14 cellular contexts compared by ENCODE assay signal in the genomic region with DNA sequence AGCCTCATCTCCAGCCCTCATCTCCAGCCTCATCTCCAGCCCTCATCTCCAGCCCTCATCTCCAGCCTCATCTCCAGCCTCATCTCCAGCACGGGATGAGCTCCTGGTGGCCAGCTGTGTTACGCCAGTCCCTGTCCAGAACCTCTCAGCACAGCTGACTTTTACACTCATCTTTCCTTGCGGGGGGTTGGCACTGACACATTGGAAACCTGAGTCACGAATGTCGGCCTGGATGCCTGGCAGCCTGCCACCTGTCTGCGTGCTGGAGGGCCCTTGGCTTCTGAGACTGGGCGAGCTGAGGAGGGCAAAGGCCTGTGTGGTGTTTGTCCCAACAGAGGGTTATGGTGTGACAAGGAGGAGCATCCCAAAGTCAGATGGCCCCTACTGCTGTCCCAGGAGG.
A peak's percentile ranks its signal among the peaks of the same experiment; 100 is the strongest.
DNase-seq lines count a peak whose midpoint lies in the region; ATAC-seq, FAIRE-seq and TF ChIP-seq lines count a peak whose summit lies in the region.
"Had no signal": no experiment of that assay in that cellular context is flagged by ENCODE, and none has a peak within 500 bp of the region (broad histone marks: within the 10 kb centered on the region; RNA-seq: fewer than 3 reads in every experiment).

No MANE protein-coding gene starts in this region.

- no peak overlapping the region for H3K27ac ChIP-seq in RWPE2 (ENCODE audit: poor library complexity, severe bottlenecking)
- no peak overlapping the region for H3K27ac ChIP-seq in kidney (ENCODE audit: low read depth in 2 of 2, low read length in 2 of 2)
- H3K27ac ChIP-seq: vagina had no signal

- H3K9me3 ChIP-seq in RWPE2 (ENCODE audit: severe bottlenecking) = no peaks in the 10 kb centered on the region
- H3K9me3 ChIP-seq in kidney (ENCODE audit: control insufficient read depth in 1 of 2, low read length in 2 of 2) = no peaks in the 10 kb centered on the region
- H3K9me3 ChIP-seq: vagina had no signal

- peak; percentile 86 for ATAC-seq in RWPE2 (ENCODE audit: low read depth)
- ATAC-seq: activated CD8-positive, alpha-beta memory T cell treated with anti-CD3 and anti-CD28 coated beads, Interleukin-2, amount 10 ng/mL, durations not matched to agents 7 days and 5 days; sciatic nerve; T-helper 17 cell had no signal

- H3K4me1 ChIP-seq in RWPE2 (ENCODE audit: insufficient read depth, poor library complexity, severe bottlenecking) (no peaks in the 10 kb centered on the region), kidney (ENCODE audit: control insufficient read depth in 1 of 2, insufficient read depth in 1 of 2, low read depth in 1 of 2, low read length in 2 of 2) (peaks cover 0 to 11% of the 10 kb centered on the region in 2 donors)

- peaks cover 20% of the 10 kb centered on the region for H3K4me1 Mint-ChIP-seq in HFFc6 (ENCODE audit: low read depth)
- H3K4me1 Mint-ChIP-seq: activated CD8-positive, alpha-beta memory T cell treated with anti-CD3 and anti-CD28 coated beads, Interleukin-2, amount 10 ng/mL, durations not matched to agents 7 days and 5 days had no signal

- H3K27ac Mint-ChIP-seq in HFFc6 = peak overlapping the region; percentile 29; the same call in 1 of the 2 replicates
- H3K27ac Mint-ChIP-seq: activated CD8-positive, alpha-beta memory T cell treated with anti-CD3 and anti-CD28 coated beads, Interleukin-2, amount 10 ng/mL, durations not matched to agents 7 days and 5 days; CD4-positive, alpha-beta T cell; T-helper 17 cell had no signal

- intact Hi-C loops in kidney (cut with DNase I) = no loop called here

- no peak overlapping the region for H3K4me3 ChIP-seq in RWPE2 (ENCODE audit: severe bottlenecking)
- no peak overlapping the region for H3K4me3 ChIP-seq in kidney (ENCODE audit: low read length in 2 of 2)
- H3K4me3 ChIP-seq: vagina had no signal

- H3K36me3 ChIP-seq in RWPE2 (ENCODE audit: low read depth) (no peaks in the 10 kb centered on the region), kidney (ENCODE audit: control insufficient read depth in 1 of 2, insufficient read depth in 2 of 2, low read length in 2 of 2) (no peaks in the 10 kb centered on the region)
- H3K36me3 ChIP-seq: vagina had no signal

- H3K9me3 Mint-ChIP-seq in HFFc6 = peaks cover 10% of the 10 kb centered on the region
- H3K9me3 Mint-ChIP-seq: CD4-positive, alpha-beta T cell had no signal

- DNase-seq in AG08395 (ENCODE audit: low spot score) (peak; percentile 91), HFFc6 (peak; percentile 89), RWPE2 (ENCODE audit: low spot score) (no peak), fibroblast of the conjunctiva (ENCODE audit: low read depth) (peak; percentile 48), kidney (no peak), OCI-M2 (lab: John Stamatoyannopoulos, UW; ENCODE audit: unreplicated experiment) (no peak)
- no peak for DNase-seq in activated CD4-positive, alpha-beta T cell treated with anti-CD3 and anti-CD28 coated beads for 48 hours
- DNase-seq in activated effector memory CD4-positive, alpha-beta T cell treated with anti-CD3 and anti-CD28 coated beads, Interleukin-2, amount 50 U/mL, for 16 hours = no peak
- DNase-seq: activated CD8-positive, alpha-beta memory T cell treated with anti-CD3 and anti-CD28 coated beads, Interleukin-2, amount 10 ng/mL, durations not matched to agents 7 days and 5 days; CD4-positive, alpha-beta T cell; NCI-H82; T-helper 17 cell had no signal

- no peak overlapping the region for H3K4me3 Mint-ChIP-seq in HFFc6
- H3K4me3 Mint-ChIP-seq: activated CD8-positive, alpha-beta memory T cell treated with anti-CD3 and anti-CD28 coated beads, Interleukin-2, amount 10 ng/mL, durations not matched to agents 7 days and 5 days; CD4-positive, alpha-beta T cell; T-helper 17 cell had no signal

- FAIRE-seq in kidney (lab: Jason Lieb, UNC) = no peak

- peaks cover 8% of the 10 kb centered on the region; the same call in 1 of the 2 replicates for H3K27me3 Mint-ChIP-seq in HFFc6 (ENCODE audit: insufficient read depth)

- no peaks in the 10 kb centered on the region for H3K27me3 ChIP-seq in RWPE2 (ENCODE audit: insufficient read depth, poor library complexity, severe bottlenecking)
- H3K27me3 ChIP-seq: vagina had no signal

- H3K36me3 Mint-ChIP-seq in HFFc6 (ENCODE audit: low read depth) = peaks cover 27% of the 10 kb centered on the region
- H3K36me3 Mint-ChIP-seq: activated CD8-positive, alpha-beta memory T cell treated with anti-CD3 and anti-CD28 coated beads, Interleukin-2, amount 10 ng/mL, durations not matched to agents 7 days and 5 days had no signal

- TF ChIP-seq CTCF in HFFc6 (IDR thresholded peaks at IDR 0.05) (no peak; the same call in 1 of the 2 replicates), RWPE2 (IDR thresholded peaks at IDR 0.05; ENCODE audit: poor library complexity, severe bottlenecking) (no peak), kidney (IDR thresholded peaks at IDR 0.05; ENCODE audit: borderline replicate concordance, extremely low read depth, insufficient read depth) (no peak)

- H3K9ac ChIP-seq in kidney (ENCODE audit: low read length in 2 of 2) = no peak overlapping the region

Comparison
In these comparisons a context has a peak if more than half of its experiments do, and no peak if none do; other contexts are left out.
1. DNase-seq: peak in AG08395 (single experiment), HFFc6 (single experiment) and fibroblast of the conjunctiva (single experiment); none in RWPE2 (single experiment), kidney (single experiment), activated CD4-positive, alpha-beta T cell treated with anti-CD3 and anti-CD28 coated beads for 48 hours (single experiment), OCI-M2 (single experiment) and activated effector memory CD4-positive, alpha-beta T cell treated with anti-CD3 and anti-CD28 coated beads, Interleukin-2, amount 50 U/mL, for 16 hours (single experiment).